ENCODE assay signal across 21 cellular contexts in genomic region chr3:72162649-72163184, GRCh38.
DNase-seq lines count a peak whose midpoint lies in the region; ATAC-seq and TF ChIP-seq lines count a peak whose summit lies in the region.
"Had no signal": no experiment of that assay in that cellular context is flagged by ENCODE, and none has a peak within 500 bp of the region (broad histone marks: within the 10 kb centered on the region; RNA-seq: fewer than 3 reads in every experiment).

No MANE protein-coding gene starts in this region.

- CTCF ChIA-PET in OCI-LY7 (lab: Charles Lee; ENCODE audit: unreplicated experiment): no interaction called here

- H3K27ac Mint-ChIP-seq in CD14-positive monocyte (peak overlapping the region in 2 of 7 donors; percentile 16 to 74), neural progenitor cell (no peak overlapping the region)
- H3K27ac Mint-ChIP-seq: activated CD4-positive, alpha-beta memory T cell treated with anti-CD3 and anti-CD28 coated beads for 36 hours; T-cell had no signal

- H3K27me3 Mint-ChIP-seq in CD14-positive monocyte (ENCODE audit: low read depth in 3 of 3): peaks cover 2 to 3% (median 2%) of the 10 kb centered on the region in 3 donors
- peaks cover 8% of the 10 kb centered on the region for H3K27me3 Mint-ChIP-seq in neural progenitor cell (ENCODE audit: insufficient read depth, low read depth)
- H3K27me3 Mint-ChIP-seq: activated CD4-positive, alpha-beta memory T cell treated with anti-CD3 and anti-CD28 coated beads for 36 hours; T-cell had no signal

- H3F3A ChIP-seq in neural progenitor cell (ENCODE audit: low read depth): no peaks in the 10 kb centered on the region

- H3K4me1 Mint-ChIP-seq in CD14-positive monocyte (peaks cover 30% of the 10 kb centered on the region), neural progenitor cell (peaks cover 18% of the 10 kb centered on the region)

- H3K27ac ChIP-seq in OCI-LY7 (ENCODE audit: low read depth, low read length, poor library complexity, severe bottlenecking): no peak overlapping the region
- no peak overlapping the region for H3K27ac ChIP-seq in neural progenitor cell
- H3K27ac ChIP-seq: C4-2B, left lung, psoas muscle, SJSA1, thyroid gland had no signal

- H3K4me1 ChIP-seq in OCI-LY7 (ENCODE audit: insufficient read depth, low read length, poor library complexity, severe bottlenecking) (peaks cover 63% of the 10 kb centered on the region), endocrine pancreas (ENCODE audit: control insufficient read depth, insufficient read depth, low read length) (no peaks in the 10 kb centered on the region), neural progenitor cell (peaks cover 9% of the 10 kb centered on the region)
- H3K4me1 ChIP-seq: left lung, psoas muscle, SJSA1 had no signal

- no peaks in the 10 kb centered on the region for H3K9me3 ChIP-seq in OCI-LY7 (ENCODE audit: low read length)
- no peaks in the 10 kb centered on the region for H3K9me3 ChIP-seq in endocrine pancreas (ENCODE audit: control insufficient read depth, low read length)
- H3K9me3 ChIP-seq in neural progenitor cell (ENCODE audit: low read depth): no peaks in the 10 kb centered on the region
- H3K9me3 ChIP-seq: esophagus squamous epithelium, left lung, psoas muscle, SJSA1, thyroid gland had no signal

- TF ChIP-seq CTCF in CD14-positive monocyte (IDR thresholded peaks at IDR 0.05) (no peak), OCI-LY7 (conservative IDR thresholded peaks at IDR 0.05; ENCODE audit: low read length) (no peak), neural progenitor cell (IDR thresholded peaks at IDR 0.05) (no peak)

- intact Hi-C loops in CD14-positive monocyte (cut with micrococcal nuclease): no loop called here
- intact Hi-C loops in OCI-LY7 (cut with micrococcal nuclease; ENCODE audit: unreplicated experiment): loop anchor here (5.0 kb wide), 3 partner anchors 285 to 660 kb away; no protein-coding TSS in a partner anchor

- no TSS peak for BruUV-seq in OCI-LY7 (replicated peaks; lab: Mats Ljungman, UMichigan)

- H3K9me3 Mint-ChIP-seq in CD14-positive monocyte: no peaks in the 10 kb centered on the region
- H3K9me3 Mint-ChIP-seq in neural progenitor cell: no peaks in the 10 kb centered on the region
- H3K9me3 Mint-ChIP-seq: activated CD4-positive, alpha-beta memory T cell treated with anti-CD3 and anti-CD28 coated beads for 36 hours; stimulated activated naive CD8-positive, alpha-beta T cell treated with anti-CD3 and anti-CD28 coated beads, Interleukin-15, amount 100 ng/mL, for 72 hours; T-cell had no signal

- H3K27me3 ChIP-seq in endocrine pancreas (ENCODE audit: control insufficient read depth, insufficient read depth, low read length) (no peaks in the 10 kb centered on the region), neural progenitor cell (no peaks in the 10 kb centered on the region)
- H3K27me3 ChIP-seq: esophagus squamous epithelium, left lung, SJSA1, thyroid gland had no signal

- no peaks in the 10 kb centered on the region for H3K79me2 ChIP-seq in OCI-LY7 (ENCODE audit: insufficient read depth, low read depth, low read length)
- no peaks in the 10 kb centered on the region for H3K79me2 ChIP-seq in neural progenitor cell (ENCODE audit: low read depth)

- no peaks in the 10 kb centered on the region for H3K9me2 ChIP-seq in OCI-LY7 (ENCODE audit: insufficient read depth, low read length)

- H3K36me3 ChIP-seq in OCI-LY7 (ENCODE audit: insufficient read depth, low read length) (no peaks in the 10 kb centered on the region), endocrine pancreas (ENCODE audit: control insufficient read depth, insufficient read depth, low read length) (no peaks in the 10 kb centered on the region), neural progenitor cell (no peaks in the 10 kb centered on the region)
- H3K36me3 ChIP-seq: esophagus squamous epithelium, left lung, SJSA1, thyroid gland had no signal

- H3K9ac ChIP-seq in endocrine pancreas (ENCODE audit: control insufficient read depth, insufficient read depth, low read length) (peak overlapping the region; percentile 30), neural progenitor cell (no peak overlapping the region)

- POLR2A ChIA-PET in OCI-LY7 (lab: Charles Lee): interaction anchor here (0.6 to 2.9 kb wide), 12 partner anchors 9 to 863 kb away, joined by 3 to 24 read pairs (median 4); no protein-coding TSS in a partner anchor

- no peaks in the 10 kb centered on the region for H4K20me1 ChIP-seq in OCI-LY7 (ENCODE audit: insufficient read depth, low read length)
- H4K20me1 ChIP-seq in neural progenitor cell (ENCODE audit: low read depth): no peaks in the 10 kb centered on the region

- H3K36me3 Mint-ChIP-seq in CD14-positive monocyte (no peaks in the 10 kb centered on the region), neural progenitor cell (no peaks in the 10 kb centered on the region)
- H3K36me3 Mint-ChIP-seq: activated CD4-positive, alpha-beta memory T cell treated with anti-CD3 and anti-CD28 coated beads for 36 hours; T-cell had no signal

- H3K4me3 ChIP-seq in OCI-LY7 (ENCODE audit: low read depth, low read length, poor library complexity, severe bottlenecking) (no peak overlapping the region), endocrine pancreas (ENCODE audit: control insufficient read depth, insufficient read depth, low read length) (peak overlapping the region; percentile 23), neural progenitor cell (no peak overlapping the region)
- H3K4me3 ChIP-seq: esophagus squamous epithelium, left lung, psoas muscle, SJSA1, thyroid gland had no signal

- H2AFZ ChIP-seq in OCI-LY7 (ENCODE audit: low read length) (no peak overlapping the region), neural progenitor cell (replicated peaks) (peak overlapping the region; percentile 73)

- ATAC-seq in GM18907 (IDR thresholded peaks at IDR 0.05; ENCODE audit: unreplicated experiment) (no peak), HG02938 (IDR thresholded peaks at IDR 0.05; ENCODE audit: unreplicated experiment) (no peak), GM19324 (IDR thresholded peaks at IDR 0.05; ENCODE audit: low FRiP score, unreplicated experiment) (no peak)
- ATAC-seq: activated CD4-positive, CD25-positive, alpha-beta regulatory T cell treated with anti-CD3 and anti-CD28 coated beads, Interleukin-2, amount 50 U/mL, for 24 hours; left lung; stimulated activated naive CD8-positive, alpha-beta T cell treated with anti-CD3 and anti-CD28 coated beads, Interleukin-15, amount 100 ng/mL, for 72 hours; T-cell had no signal

- DNase-seq in CD14-positive monocyte (ENCODE audit: low spot score): peak; percentile 33
- DNase-seq in OCI-LY7 (ENCODE audit: low spot score): no peak
- no peak for DNase-seq in neural progenitor cell (ENCODE audit: low spot score)
- DNase-seq: activated CD4-positive, alpha-beta memory T cell treated with anti-CD3 and anti-CD28 coated beads for 36 hours; activated CD8-positive, alpha-beta memory T cell treated with anti-CD3 and anti-CD28 coated beads, Interleukin-2, amount 50 U/mL, for 48 hours; activated naive CD4-positive, alpha-beta T cell treated with anti-CD3 and anti-CD28 coated beads, Interleukin-2, amount 50 U/mL, for 16 hours; esophagus squamous epithelium; left lung; NCI-H1930; NCI-H526 treated with DMSO at 0.1 percent for 48 hours; psoas muscle; stimulated activated naive CD8-positive, alpha-beta T cell treated with anti-CD3 and anti-CD28 coated beads, Interleukin-15, amount 100 ng/mL, for 72 hours; T-cell had no signal

- H3K4me3 Mint-ChIP-seq in CD14-positive monocyte (peak overlapping the region in 1 of 2 donors; percentile 45), neural progenitor cell (no peak overlapping the region)
- H3K4me3 Mint-ChIP-seq: activated CD4-positive, alpha-beta memory T cell treated with anti-CD3 and anti-CD28 coated beads for 36 hours; stimulated activated naive CD8-positive, alpha-beta T cell treated with anti-CD3 and anti-CD28 coated beads, Interleukin-15, amount 100 ng/mL, for 72 hours; T-cell had no signal

- H3K4me2 ChIP-seq in OCI-LY7 (ENCODE audit: low read length) (peak overlapping the region; percentile 4; the same call in 1 of the 2 replicates), neural progenitor cell (no peak overlapping the region)
